ENCODE assay signal across 8 cellular contexts in genomic region chr9:21576331-21577189, GRCh38.
DNase-seq lines count a peak whose midpoint lies in the region; ATAC-seq and TF ChIP-seq lines count a peak whose summit lies in the region.

No MANE protein-coding gene starts in this region.

- H3K4me3 ChIP-seq in thoracic aorta = peak overlapping the region; percentile 19

- no peak for TF ChIP-seq CTCF in thoracic aorta (IDR thresholded peaks at IDR 0.05)

- DNase-seq in ELF-1 (ENCODE audit: low read depth, low spot score) (peak; percentile 31), hepatic stellate cell (ENCODE audit: low spot score) (peak; percentile 46), thoracic aorta (ENCODE audit: low spot score) (no peak)
- peak; percentile 51 to 52 for DNase-seq in activated T-cell treated with anti-CD3 and anti-CD28 coated beads, Interleukin-2, amount 50 U/mL, for 48 hours

- H3K36me3 ChIP-seq in thoracic aorta = no peaks in the 10 kb centered on the region

- H3K27ac ChIP-seq in thoracic aorta = no peak overlapping the region

- no peaks in the 10 kb centered on the region for H3K4me1 ChIP-seq in thoracic aorta (ENCODE audit: control insufficient read depth in 1 of 2, low read depth in 2 of 2)

- no peaks in the 10 kb centered on the region for H3K27me3 ChIP-seq in thoracic aorta (replicated peaks; ENCODE audit: insufficient read depth)

- H3K9me3 ChIP-seq in thoracic aorta = no peaks in the 10 kb centered on the region

- ATAC-seq in HG02884 (IDR thresholded peaks at IDR 0.05; ENCODE audit: unreplicated experiment) = peak; percentile 57
- no peak for ATAC-seq in thoracic aorta (ENCODE audit: insufficient number of reproducible peaks, low FRiP score, low read depth)
- ATAC-seq in HG03039 (IDR thresholded peaks at IDR 0.05; ENCODE audit: unreplicated experiment) = no peak
- ATAC-seq in GM18502 (IDR thresholded peaks at IDR 0.05; ENCODE audit: poor library complexity, unreplicated experiment) = no peak
- ATAC-seq in HG03159 (IDR thresholded peaks at IDR 0.05; ENCODE audit: unreplicated experiment) = no peak
